30 cellular contexts compared by ENCODE assay signal in genomic region chr18:38076346-38077053, GRCh38.
"Had no signal": no experiment of that assay in that cellular context is flagged by ENCODE, and none has a peak within 500 bp of the region (broad histone marks: within the 10 kb centered on the region; RNA-seq: fewer than 3 reads in every experiment).

No MANE protein-coding gene starts in this region.

- H3K27me3 ChIP-seq: brain microvascular endothelial cell had no signal

- H3K4me3 ChIP-seq: K562 had no signal

- DNase-seq: activated CD4-positive, alpha-beta memory T cell treated with anti-CD3 and anti-CD28 coated beads, Interleukin-2, amount 10 ng/mL, durations not matched to agents 7 days and 5 days; activated CD4-positive, alpha-beta T cell treated with anti-CD3 and anti-CD28 coated beads for 1 hour; activated CD4-positive, alpha-beta T cell treated with anti-CD3 and anti-CD28 coated beads for 48 hours; activated CD4-positive, CD25-positive, alpha-beta regulatory T cell; activated CD8-positive, alpha-beta memory T cell treated with anti-CD3 and anti-CD28 coated beads for 24 hours; activated CD8-positive, alpha-beta memory T cell treated with anti-CD3 and anti-CD28 coated beads, Interleukin-2, amount 10 ng/mL, durations not matched to agents 7 days and 5 days; activated CD8-positive, alpha-beta memory T cell treated with anti-CD3 and anti-CD28 coated beads, Interleukin-2, amount 50 U/mL, for 48 hours; activated effector memory CD4-positive, alpha-beta T cell treated with Interleukin-2 at 50 U/mL for 16 hours; activated naive CD4-positive, alpha-beta T cell treated with anti-CD3 and anti-CD28 coated beads, Interleukin-2, amount 10 ng/mL, durations not matched to agents 7 days and 5 days; activated T-cell treated with anti-CD3 and anti-CD28 coated beads, Interleukin-2, amount 50 U/mL, for 48 hours; amniotic stem cell; aorta; brain microvascular endothelial cell; central memory CD4-positive, alpha-beta T cell; NCI-H1105; NCI-H1417 treated with DMSO at 0.1 percent for 48 hours; NCI-H187 treated with DMSO at 0.1 percent for 48 hours; NCI-H2081; NCI-H2171; NCI-H2227 treated with DMSO at 0.1 percent for 48 hours; NCI-H446; NCI-H526 treated with DMSO at 0.1 percent for 48 hours; NCI-H774; Right ventricle myocardium superior; SW 1271; T-helper 1 cell; T-helper 2 cell; T-helper 9 cell had no signal

- H3K36me3 ChIP-seq: brain microvascular endothelial cell had no signal

- H3K27ac ChIP-seq: brain microvascular endothelial cell, VCaP had no signal
